ENCODE assay signal across 8 cellular contexts in the genomic region with DNA sequence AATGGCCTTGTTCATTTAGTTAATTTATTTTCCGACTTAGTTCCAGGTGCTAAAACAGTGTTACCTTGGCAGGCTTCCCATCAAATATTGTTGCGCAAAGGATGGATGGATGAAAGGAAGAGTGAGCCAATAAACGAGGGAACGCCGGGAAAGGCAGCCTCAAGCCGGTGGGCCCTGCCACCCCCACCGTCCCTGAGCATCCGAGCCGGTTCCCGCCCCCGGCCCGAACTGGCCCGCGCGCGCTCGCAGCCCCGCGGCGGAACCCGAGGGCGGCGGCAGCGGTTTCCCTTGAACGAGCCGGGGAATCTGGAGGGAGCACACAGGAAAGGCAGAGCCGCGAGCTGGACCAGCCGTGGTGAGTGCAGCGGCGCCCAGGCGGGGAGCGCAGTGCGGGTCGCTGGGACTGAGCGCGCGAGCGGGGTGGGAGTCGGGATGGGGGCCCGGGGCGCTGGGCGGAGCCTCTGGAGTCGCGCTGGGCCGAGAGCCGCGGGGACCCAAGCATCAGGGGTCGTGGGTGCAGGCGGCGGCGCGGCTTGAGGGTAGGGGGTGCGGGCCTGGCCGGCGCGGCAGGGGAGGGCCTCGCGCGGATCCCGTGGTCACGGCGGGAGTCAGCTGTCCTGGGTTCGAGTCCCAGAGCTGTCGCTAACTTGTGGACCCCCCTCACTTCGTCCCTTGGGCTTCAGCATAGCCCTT. TPM values are rescaled to one million over a fixed set of nuclear protein-coding genes. Genes with fewer than 3 reads are reported as not detected.
DNase-seq lines count a peak whose midpoint lies in the region; ATAC-seq, FAIRE-seq and TF ChIP-seq lines count a peak whose summit lies in the region.

A gene with protein sequence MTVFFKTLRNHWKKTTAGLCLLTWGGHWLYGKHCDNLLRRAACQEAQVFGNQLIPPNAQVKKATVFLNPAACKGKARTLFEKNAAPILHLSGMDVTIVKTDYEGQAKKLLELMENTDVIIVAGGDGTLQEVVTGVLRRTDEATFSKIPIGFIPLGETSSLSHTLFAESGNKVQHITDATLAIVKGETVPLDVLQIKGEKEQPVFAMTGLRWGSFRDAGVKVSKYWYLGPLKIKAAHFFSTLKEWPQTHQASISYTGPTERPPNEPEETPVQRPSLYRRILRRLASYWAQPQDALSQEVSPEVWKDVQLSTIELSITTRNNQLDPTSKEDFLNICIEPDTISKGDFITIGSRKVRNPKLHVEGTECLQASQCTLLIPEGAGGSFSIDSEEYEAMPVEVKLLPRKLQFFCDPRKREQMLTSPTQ (plus strand): TSS at position 331 of the 693 bp plus-strand sequence. CDS start 4,057 bp downstream, outside the sequence.

- DNase-seq in GM13977 (ENCODE audit: low spot score) (peak; percentile 88), NCI-H1417 (lab: John Stamatoyannopoulos, UW) (peak; percentile 88 to 94 (median 92)), T-helper 17 cell (peak; percentile 51 to 68 (median 51)), amniotic stem cell (lab: John Stamatoyannopoulos, UW) (peak; percentile 69), left ventricle myocardium superior (peak; percentile 83), pulmonary artery endothelial cell (ENCODE audit: low read depth, low spot score) (peak; percentile 24), urothelium cell line (ENCODE audit: low spot score) (peak; percentile 82)

- H3K9me3 ChIP-seq in T-helper 17 cell (ENCODE audit: control insufficient read depth, low read length, poor library complexity, severe bottlenecking), result no peaks in the 10 kb centered on the region

- in situ Hi-C loops in GM13977 (cut with MboI; ENCODE audit: low pct_unique_long_range_greater_than_20kb, low sequenced_read_pairs, unreplicated experiment), result no loop called here

- peak within 1 kb of the TSS; percentile 88 for H3K4me3 Mint-ChIP-seq in T-helper 17 cell

- H3K27me3 Mint-ChIP-seq in T-helper 17 cell, result no peaks in the 10 kb centered on the region

- no peak for FAIRE-seq in urothelium cell line (lab: Jason Lieb, UNC)

- peak within 1 kb of the TSS; percentile 82 for H3K27ac Mint-ChIP-seq in T-helper 17 cell

- ATAC-seq in HG02759 (IDR thresholded peaks at IDR 0.05; ENCODE audit: unreplicated experiment) (peak; percentile 95), T-helper 17 cell (peak; percentile 98), left ventricle myocardium superior (peak; percentile 94)

- peaks cover 29% of the 10 kb centered on the region for H3K4me1 Mint-ChIP-seq in T-helper 17 cell

- H3K36me3 Mint-ChIP-seq in T-helper 17 cell (ENCODE audit: low read depth), result peaks cover 13% of the 10 kb centered on the region

- TF ChIP-seq CTCF in GM13977 (IDR thresholded peaks at IDR 0.05; ENCODE audit: extremely low read depth, insufficient read depth, missing control alignments), result no peak

- intact Hi-C loops in left ventricle myocardium superior (cut with micrococcal nuclease), result no loop called here

RNA-seq across cellular contexts. Expression of the gene that starts here (rescaled TPM):
- 10 to 100 TPM; 25.9 to 27.4 TPM for total RNA-seq in T-helper 17 cell
- total RNA-seq in left ventricle myocardium superior, result 37.7 TPM
- total RNA-seq in pulmonary artery endothelial cell, result 27.1 and 28.5 TPM in 2 replicates

Comparison
In these comparisons a context has a peak if more than half of its experiments do, and no peak if none do; other contexts are left out.
1. Peak in every context shown above with its lines: DNase-seq and ATAC-seq.
2. DNase-seq: peak in every context shown above with its lines; median percentile 92 in NCI-H1417; 88 in GM13977; 83 in left ventricle myocardium superior; 82 in urothelium cell line; 69 in amniotic stem cell; 51 in T-helper 17 cell; 24 in pulmonary artery endothelial cell.